ENCODE assay signal across 8 cellular contexts in genomic region chr16:69567031-69567680, GRCh38. TPM values are rescaled to one million over a fixed set of nuclear protein-coding genes. Genes with fewer than 3 reads are reported as not detected.
DNase-seq lines count a peak whose midpoint lies in the region; ATAC-seq, FAIRE-seq and TF ChIP-seq lines count a peak whose summit lies in the region.

No MANE protein-coding gene starts in this region.

- H3K36me3 Mint-ChIP-seq in T-helper 2 cell treated with Interferon-gamma antibody and Interleukin-4, amounts not matched to agents 5 μg/mL and 100 μg/mL, for 36 hours (ENCODE audit: low read depth), result peaks cover 10% of the 10 kb centered on the region
- peaks cover 10% of the 10 kb centered on the region for H3K36me3 Mint-ChIP-seq in endothelial cell (ENCODE audit: low read depth, unreplicated experiment)

- no peaks in the 10 kb centered on the region for H3K27me3 ChIP-seq in muscle layer of duodenum (ENCODE audit: low read depth, low read length)

- peak; percentile 15 for DNase-seq in AG08395 (ENCODE audit: low spot score)
- DNase-seq in GM19239 (ENCODE audit: insufficient read length, low spot score), result no peak
- DNase-seq in T-helper 2 cell treated with Interferon-gamma antibody and Interleukin-4, amounts not matched to agents 5 μg/mL and 100 μg/mL, for 36 hours (ENCODE audit: low spot score), result peak; percentile 30
- DNase-seq in endothelial cell (ENCODE audit: low spot score), result peak; percentile 21
- no peak for DNase-seq in left lobe of liver (ENCODE audit: low spot score)
- no peak for DNase-seq in DMS153 treated with DMSO at 0.1 percent for 48 hours (lab: John Stamatoyannopoulos, UW; ENCODE audit: unreplicated experiment)
- no peak for DNase-seq in H4 (ENCODE audit: low spot score)

- peak overlapping the region; percentile 89 for H3K4me3 ChIP-seq in muscle layer of duodenum (ENCODE audit: low read depth in 1 of 2, low read length in 2 of 2)

- TF ChIP-seq CTCF in endothelial cell (IDR thresholded peaks at IDR 0.05; ENCODE audit: unreplicated experiment), result no peak

- peaks cover 0 to 12% of the 10 kb centered on the region in 2 donors for H3K36me3 ChIP-seq in muscle layer of duodenum (ENCODE audit: control insufficient read depth in 1 of 2, insufficient read depth in 2 of 2, low read length in 2 of 2)

- H3K4me3 Mint-ChIP-seq in T-helper 2 cell treated with Interferon-gamma antibody and Interleukin-4, amounts not matched to agents 5 μg/mL and 100 μg/mL, for 36 hours, result peak overlapping the region; percentile 98
- H3K4me3 Mint-ChIP-seq in endothelial cell (ENCODE audit: unreplicated experiment), result peak overlapping the region; percentile 100

- H3K27ac ChIP-seq in muscle layer of duodenum (ENCODE audit: low read length), result peak overlapping the region; percentile 88

- no peaks in the 10 kb centered on the region for H3K9me3 ChIP-seq in muscle layer of duodenum (ENCODE audit: control insufficient read depth in 1 of 2, low read length in 2 of 2)

- no peak for ATAC-seq in left lobe of liver

- H3K4me1 Mint-ChIP-seq in T-helper 2 cell treated with Interferon-gamma antibody and Interleukin-4, amounts not matched to agents 5 μg/mL and 100 μg/mL, for 36 hours (ENCODE audit: low read depth), result peaks cover 39% of the 10 kb centered on the region
- peaks cover 29% of the 10 kb centered on the region for H3K4me1 Mint-ChIP-seq in endothelial cell (ENCODE audit: unreplicated experiment)

- peaks cover 7 to 34% of the 10 kb centered on the region in 2 donors for H3K4me1 ChIP-seq in muscle layer of duodenum (ENCODE audit: control insufficient read depth in 1 of 2, insufficient read depth in 2 of 2, low read length in 2 of 2)

- no peaks in the 10 kb centered on the region for H3K9me3 Mint-ChIP-seq in T-helper 2 cell treated with Interferon-gamma antibody and Interleukin-4, amounts not matched to agents 5 μg/mL and 100 μg/mL, for 36 hours
- H3K9me3 Mint-ChIP-seq in endothelial cell (ENCODE audit: unreplicated experiment), result no peaks in the 10 kb centered on the region

- H3K27me3 Mint-ChIP-seq in T-helper 2 cell treated with Interferon-gamma antibody and Interleukin-4, amounts not matched to agents 5 μg/mL and 100 μg/mL, for 36 hours (ENCODE audit: low read depth), result no peaks in the 10 kb centered on the region
- H3K27me3 Mint-ChIP-seq in endothelial cell (ENCODE audit: unreplicated experiment), result peaks cover 5% of the 10 kb centered on the region

- FAIRE-seq in GM19239 (lab: Jason Lieb, UNC), result peak; percentile 56

- H3K27ac Mint-ChIP-seq in T-helper 2 cell treated with Interferon-gamma antibody and Interleukin-4, amounts not matched to agents 5 μg/mL and 100 μg/mL, for 36 hours, result peak overlapping the region; percentile 90
- peak overlapping the region; percentile 95 for H3K27ac Mint-ChIP-seq in endothelial cell (ENCODE audit: unreplicated experiment)

RNA-seq across cellular contexts. Expression of gene NFAT5, which starts 1.4 kb away (rescaled TPM):
- total RNA-seq in endothelial cell (ENCODE audit: unreplicated experiment) (48.8 TPM), left lobe of liver (10.0 TPM)
- total RNA-seq in H4 (2014; rRNA removed; shearing (Covaris generic)), result 1.9 and 5.1 TPM in 2 replicates

Comparison
In these comparisons a context has a peak if more than half of its experiments do, and no peak if none do; other contexts are left out.
1. DNase-seq: peak in AG08395 (single experiment), T-helper 2 cell treated with Interferon-gamma antibody and Interleukin-4, amounts not matched to agents 5 μg/mL and 100 μg/mL, for 36 hours (single experiment) and endothelial cell (single experiment); none in GM19239 (single experiment), left lobe of liver (single experiment), DMS153 treated with DMSO at 0.1 percent for 48 hours (single experiment) and H4 (single experiment).